In genomic region chr22:17597217-17597616, GRCh38 we compare ENCODE assay signal across 30 cellular contexts. TPM values are rescaled to one million over a fixed set of nuclear protein-coding genes. Genes with fewer than 3 reads are reported as not detected.
DNase-seq lines count a peak whose midpoint lies in the region; ATAC-seq and TF ChIP-seq lines count a peak whose summit lies in the region.
"Had no signal": no experiment of that assay in that cellular context is flagged by ENCODE, and none has a peak within 500 bp of the region (broad histone marks: within the 10 kb centered on the region; RNA-seq: fewer than 3 reads in every experiment).

No MANE protein-coding gene starts in this region.

- H3K4me1 Mint-ChIP-seq in T-helper 2 cell treated with Interferon-gamma antibody and Interleukin-4, amounts not matched to agents 5 μg/mL and 100 μg/mL, for 36 hours (ENCODE audit: low read depth): no peaks in the 10 kb centered on the region
- H3K4me1 Mint-ChIP-seq: activated naive CD4-positive, alpha-beta T cell treated with anti-CD3 and anti-CD28 coated beads, Interleukin-2, amount 10 ng/mL, durations not matched to agents 7 days and 5 days had no signal

- no peaks in the 10 kb centered on the region for H3K9me3 ChIP-seq in esophagus squamous epithelium
- H3K9me3 ChIP-seq: ascending aorta, upper lobe of right lung had no signal

- H3K36me3 ChIP-seq in esophagus squamous epithelium: peaks cover 24 to 95% (median 45%) of the 10 kb centered on the region in 3 donors

- peaks cover 58% of the 10 kb centered on the region for H3K36me3 Mint-ChIP-seq in T-helper 2 cell treated with Interferon-gamma antibody and Interleukin-4, amounts not matched to agents 5 μg/mL and 100 μg/mL, for 36 hours (ENCODE audit: low read depth)

- DNase-seq in AG20443 (ENCODE audit: low spot score) (peak; percentile 30), GM04503 (ENCODE audit: low read depth) (peak; percentile 70), choroid plexus epithelial cell (ENCODE audit: low read depth) (peak; percentile 38), non-pigmented ciliary epithelial cell (ENCODE audit: low read depth) (peak; percentile 17), esophagus squamous epithelium (lab: John Stamatoyannopoulos, UW) (no peak)
- no peak for DNase-seq in T-helper 2 cell treated with Interferon-gamma antibody and Interleukin-4, amounts not matched to agents 5 μg/mL and 100 μg/mL, for 36 hours (ENCODE audit: low spot score)
- DNase-seq: activated naive CD4-positive, alpha-beta T cell treated with anti-CD3 and anti-CD28 coated beads, Interleukin-2, amount 10 ng/mL, durations not matched to agents 7 days and 5 days; activated T-cell treated with anti-CD3 and anti-CD28 coated beads, Interleukin-2, amount 50 U/mL, for 4 hours; DND-41; HCEC 1CT; islet precursor cell; left ventricle myocardium superior; midbrain; naive thymus-derived CD8-positive, alpha-beta T cell; NCI-H1436; NCI-H446 treated with DMSO at 0.1 percent for 48 hours; retina; stimulated activated CD4-positive, alpha-beta T cell treated with anti-CD3 and anti-CD28 coated beads, Interleukin-4, amount 100 ng/mL, for 1 hour; substantia nigra had no signal

- intact Hi-C loops in esophagus squamous epithelium (cut with DNase I): no loop called here

- WGBS in esophagus squamous epithelium, 2 donors: 92 to 100% methylated on average over 2 of the region's 2 CpGs

- H3K4me3 Mint-ChIP-seq in T-helper 2 cell treated with Interferon-gamma antibody and Interleukin-4, amounts not matched to agents 5 μg/mL and 100 μg/mL, for 36 hours: no peak overlapping the region
- H3K4me3 Mint-ChIP-seq: activated naive CD4-positive, alpha-beta T cell treated with anti-CD3 and anti-CD28 coated beads, Interleukin-2, amount 10 ng/mL, durations not matched to agents 7 days and 5 days; activated T-cell treated with anti-CD3 and anti-CD28 coated beads, Interleukin-2, amount 50 U/mL, for 4 hours; naive thymus-derived CD8-positive, alpha-beta T cell; T-helper 1 cell treated with Interleukin-12 subunit alpha and Interleukin-12 subunit beta and Interleukin-4 antibody, amounts not matched to agents 30 μg/mL and 1 μg/mL, for 36 hours had no signal

- H3K4me1 ChIP-seq in esophagus squamous epithelium: peaks cover 0 to 8% (median 0%) of the 10 kb centered on the region in 3 donors
- H3K4me1 ChIP-seq: ascending aorta, upper lobe of right lung had no signal

- no peak for TF ChIP-seq POLR2A in esophagus squamous epithelium (IDR thresholded peaks at IDR 0.05)

- H3K27me3 ChIP-seq in esophagus squamous epithelium: no peaks in the 10 kb centered on the region
- H3K27me3 ChIP-seq: ascending aorta, upper lobe of right lung had no signal

- no peaks in the 10 kb centered on the region for H3K9me3 Mint-ChIP-seq in T-helper 2 cell treated with Interferon-gamma antibody and Interleukin-4, amounts not matched to agents 5 μg/mL and 100 μg/mL, for 36 hours
- H3K9me3 Mint-ChIP-seq: activated naive CD4-positive, alpha-beta T cell treated with anti-CD3 and anti-CD28 coated beads, Interleukin-2, amount 10 ng/mL, durations not matched to agents 7 days and 5 days; activated T-cell treated with anti-CD3 and anti-CD28 coated beads, Interleukin-2, amount 50 U/mL, for 4 hours; naive thymus-derived CD8-positive, alpha-beta T cell; T-helper 1 cell treated with Interleukin-12 subunit alpha and Interleukin-12 subunit beta and Interleukin-4 antibody, amounts not matched to agents 30 μg/mL and 1 μg/mL, for 36 hours had no signal

- no peaks in the 10 kb centered on the region for H3K27me3 Mint-ChIP-seq in T-helper 2 cell treated with Interferon-gamma antibody and Interleukin-4, amounts not matched to agents 5 μg/mL and 100 μg/mL, for 36 hours (ENCODE audit: low read depth)
- H3K27me3 Mint-ChIP-seq: activated naive CD4-positive, alpha-beta T cell treated with anti-CD3 and anti-CD28 coated beads, Interleukin-2, amount 10 ng/mL, durations not matched to agents 7 days and 5 days; naive thymus-derived CD8-positive, alpha-beta T cell had no signal

- no peak overlapping the region for H3K27ac ChIP-seq in esophagus squamous epithelium
- H3K27ac ChIP-seq: ascending aorta, HL-60, RWPE1, upper lobe of right lung had no signal

- ATAC-seq in HG03342 (IDR thresholded peaks at IDR 0.05; ENCODE audit: unreplicated experiment) (no peak), HG02973 (IDR thresholded peaks at IDR 0.05; ENCODE audit: unreplicated experiment) (no peak)
- ATAC-seq: activated T-cell treated with anti-CD3 and anti-CD28 coated beads, Interleukin-2, amount 50 U/mL, for 4 hours; GM12878; left ventricle myocardium superior; naive thymus-derived CD8-positive, alpha-beta T cell; upper lobe of right lung had no signal

- no peak overlapping the region for H3K4me3 ChIP-seq in choroid plexus epithelial cell (ENCODE audit: low read depth, low read length)
- H3K4me3 ChIP-seq in esophagus squamous epithelium: no peak overlapping the region
- H3K4me3 ChIP-seq: ascending aorta, GM12878, upper lobe of right lung had no signal

- TF ChIP-seq CTCF in choroid plexus epithelial cell (conservative IDR thresholded peaks at IDR 0.05; ENCODE audit: low read depth, low read length) (no peak), esophagus squamous epithelium (IDR thresholded peaks at IDR 0.05) (no peak)

- H3K27ac Mint-ChIP-seq in T-helper 2 cell treated with Interferon-gamma antibody and Interleukin-4, amounts not matched to agents 5 μg/mL and 100 μg/mL, for 36 hours: no peak overlapping the region
- H3K27ac Mint-ChIP-seq: activated naive CD4-positive, alpha-beta T cell treated with anti-CD3 and anti-CD28 coated beads, Interleukin-2, amount 10 ng/mL, durations not matched to agents 7 days and 5 days; T-helper 1 cell treated with Interleukin-12 subunit alpha and Interleukin-12 subunit beta and Interleukin-4 antibody, amounts not matched to agents 30 μg/mL and 1 μg/mL, for 36 hours had no signal

RNA-seq across cellular contexts. Expression of gene ATP6V1E1, which starts 31.3 kb away (rescaled TPM):
- 100 to 1,000 TPM in 2 of 4 donors, 10 to 100 TPM in 2; 80.9 to 123 (median 99.6) TPM for total RNA-seq in esophagus squamous epithelium

RNA-seq across cellular contexts. Expression of gene SLC25A18, which starts 33.9 kb away (rescaled TPM):
- under 1 TPM in 2 of 4 donors, not detected in 2; 0.23 to 0.76 TPM for total RNA-seq in esophagus squamous epithelium
- total RNA-seq: activated CD8-positive, alpha-beta memory T cell treated with anti-CD3 and anti-CD28 coated beads for 36 hours; activated T-cell treated with anti-CD3 and anti-CD28 coated beads, Interleukin-2, amount 50 U/mL, for 4 hours; ascending aorta; fibroblast of lung; glomerular endothelial cell; GM12878; naive thymus-derived CD8-positive, alpha-beta T cell had no signal

RNA-seq across cellular contexts. Expression of gene BCL2L13, which starts 41.3 kb away (rescaled TPM):
- 10 to 100 TPM; 31.7 to 49.2 (median 43.1) TPM for total RNA-seq in esophagus squamous epithelium

Comparison
In these comparisons a context has a peak if more than half of its experiments do, and no peak if none do; other contexts are left out.
1. DNase-seq: peak in AG20443 (single experiment), GM04503 (single experiment), choroid plexus epithelial cell (single experiment) and non-pigmented ciliary epithelial cell (single experiment); none in T-helper 2 cell treated with Interferon-gamma antibody and Interleukin-4, amounts not matched to agents 5 μg/mL and 100 μg/mL, for 36 hours (single experiment) and esophagus squamous epithelium (single experiment).